1 cellular context compared by ENCODE assay signal in genomic region chr2:97968228-97968627, GRCh38.
TF ChIP-seq lines count a peak whose summit lies in the region.

No MANE protein-coding gene starts in this region.

TF ChIP-seq in HepG2, 621 proteins besides CTCF, POLR2A, EP300 and RAD21:
- no peak for TF ChIP-seq ZNF678 (CRISPR knock-in tag; IDR thresholded peaks at IDR 0.05)
- 0 out of 2 replicates have a peak, but pooled peaks have one; percentile 66 for TF ChIP-seq ZKSCAN8 (CRISPR knock-in tag; IDR thresholded peaks at IDR 0.05; ENCODE audit: borderline replicate concordance)
- TF ChIP-seq BCL6 (CRISPR knock-in tag; IDR thresholded peaks at IDR 0.05), result 0 out of 2 replicates have a peak, but pooled peaks have one; percentile 6
- TF ChIP-seq FOXA3 (CRISPR knock-in tag; IDR thresholded peaks at IDR 0.05), result peak; percentile 64
- no peak for TF ChIP-seq HMG20B (CRISPR knock-in tag; conservative IDR thresholded peaks at IDR 0.05)
- peak; percentile 39; the same call in 1 of the 2 replicates for TF ChIP-seq ZNF652 (CRISPR knock-in tag; IDR thresholded peaks at IDR 0.05; ENCODE audit: borderline replicate concordance, low read depth)
- peak; percentile 64 for TF ChIP-seq HNF4A (CRISPR knock-in tag; IDR thresholded peaks at IDR 0.05)
- TF ChIP-seq FOXA1 (IDR thresholded peaks at IDR 0.05), result no peak
- TF ChIP-seq FOXA1 (CRISPR knock-in tag; IDR thresholded peaks at IDR 0.05), result 0 out of 2 replicates have a peak, but pooled peaks have one; percentile 16
